Comparison of ENCODE assay signal across 24 cellular contexts in genomic region chr17:56987283-56987834, GRCh38. TPM values are rescaled to one million over a fixed set of nuclear protein-coding genes. Genes with fewer than 3 reads are reported as not detected.
DNase-seq lines count a peak whose midpoint lies in the region; ATAC-seq and TF ChIP-seq lines count a peak whose summit lies in the region.
"Had no signal": no experiment of that assay in that cellular context is flagged by ENCODE, and none has a peak within 500 bp of the region (broad histone marks: within the 10 kb centered on the region; RNA-seq: fewer than 3 reads in every experiment).

No MANE protein-coding gene starts in this region.

- H3K27ac Mint-ChIP-seq in progenitor cell of endocrine pancreas = peak overlapping the region; percentile 58
- H3K27ac Mint-ChIP-seq in activated T-helper 2 cell treated with anti-CD3 and anti-CD28 coated beads, Interferon-gamma antibody, Interleukin-2, Interleukin-4, amounts not matched to agents 10 μg/mL and 5 μg/mL and 100 μg/mL, durations not matched to agents 14 hours and 24 hours and 36 hours = no peak overlapping the region
- H3K27ac Mint-ChIP-seq: CD4-positive, CD25-positive, alpha-beta regulatory T cell; GM23338 had no signal

- H3K4me1 ChIP-seq in IMR-90 (ENCODE audit: control insufficient read depth, insufficient read depth, low read length) = no peaks in the 10 kb centered on the region
- H3K4me1 ChIP-seq: BE2C had no signal

- no peak overlapping the region for H3K27ac ChIP-seq in IMR-90 (ENCODE audit: insufficient read depth, low read length)
- peak overlapping the region; percentile 60 for H3K27ac ChIP-seq in VCaP
- H3K27ac ChIP-seq: RWPE1, SK-N-MC had no signal

- in situ Hi-C loops in IMR-90 (cut with MboI; ENCODE audit: low sequenced_read_pairs) = no loop called here

- no peak for TF ChIP-seq POLR2A in IMR-90 (IDR thresholded peaks at IDR 0.05; ENCODE audit: low read depth, low read length)

- H3K4me1 Mint-ChIP-seq in progenitor cell of endocrine pancreas (ENCODE audit: low read depth) = peaks cover 6% of the 10 kb centered on the region
- no peaks in the 10 kb centered on the region for H3K4me1 Mint-ChIP-seq in activated T-helper 2 cell treated with anti-CD3 and anti-CD28 coated beads, Interferon-gamma antibody, Interleukin-2, Interleukin-4, amounts not matched to agents 10 μg/mL and 5 μg/mL and 100 μg/mL, durations not matched to agents 14 hours and 24 hours and 36 hours (ENCODE audit: low read depth)
- H3K4me1 Mint-ChIP-seq: CD4-positive, CD25-positive, alpha-beta regulatory T cell had no signal

- intact Hi-C loops in IMR-90 (cut with micrococcal nuclease) = no loop called here
- intact Hi-C loops in activated T-helper 2 cell treated with anti-CD3 and anti-CD28 coated beads, Interferon-gamma antibody, Interleukin-2, Interleukin-4, amounts not matched to agents 10 μg/mL and 5 μg/mL and 100 μg/mL, durations not matched to agents 14 hours and 24 hours and 36 hours (cut with micrococcal nuclease) = no loop called here

- no peaks in the 10 kb centered on the region for H3K27me3 ChIP-seq in IMR-90 (ENCODE audit: control insufficient read depth, insufficient read depth, low read length)
- H3K27me3 ChIP-seq: BE2C had no signal

- H2BK20ac ChIP-seq in IMR-90 (ENCODE audit: low read depth, low read length) = no peak overlapping the region

- ATAC-seq in IMR-90 (ENCODE audit: low read depth) = no peak
- ATAC-seq: GM23338 had no signal

- H2BK120ac ChIP-seq in IMR-90 (ENCODE audit: low read depth, low read length) = no peak overlapping the region

- no peak overlapping the region for H3K56ac ChIP-seq in IMR-90 (ENCODE audit: extremely low read depth, insufficient read depth, low read length)

- H2BK15ac ChIP-seq in IMR-90 (ENCODE audit: low read depth, low read length) = no peak overlapping the region

- no peaks in the 10 kb centered on the region for H3K9me1 ChIP-seq in IMR-90 (ENCODE audit: insufficient read depth, low read length)

- H4K20me1 ChIP-seq in IMR-90 (ENCODE audit: insufficient read depth, low read length) = no peaks in the 10 kb centered on the region

- H4K8ac ChIP-seq in IMR-90 (ENCODE audit: low read depth in 2 of 2, low read length in 2 of 2) = no peak overlapping the region

- no peak overlapping the region for H3K9ac ChIP-seq in IMR-90 (ENCODE audit: low read depth, low read length)

- no peak overlapping the region for H3K4me2 ChIP-seq in IMR-90 (ENCODE audit: low read depth, low read length)
- H3K4me2 ChIP-seq: GM23338 had no signal

- H3K4me3 ChIP-seq in IMR-90 (ENCODE audit: insufficient read depth, low read depth, low read length) = no peak overlapping the region
- H3K4me3 ChIP-seq: GM23338, SK-N-MC had no signal

- no peak for TF ChIP-seq CTCF in IMR-90 (conservative IDR thresholded peaks at IDR 0.05; ENCODE audit: low read depth, low read length)
- no peak for TF ChIP-seq CTCF in VCaP (conservative IDR thresholded peaks at IDR 0.05)
- no peak for TF ChIP-seq CTCF in progenitor cell of endocrine pancreas (IDR thresholded peaks at IDR 0.05; ENCODE audit: unreplicated experiment)

- CTCF ChIA-PET in IMR-90 (lab: Yijun Ruan, JAX) = no interaction called here

- peaks cover 23% of the 10 kb centered on the region for H3K36me3 Mint-ChIP-seq in progenitor cell of endocrine pancreas (ENCODE audit: insufficient read depth)
- H3K36me3 Mint-ChIP-seq in activated T-helper 2 cell treated with anti-CD3 and anti-CD28 coated beads, Interferon-gamma antibody, Interleukin-2, Interleukin-4, amounts not matched to agents 10 μg/mL and 5 μg/mL and 100 μg/mL, durations not matched to agents 14 hours and 24 hours and 36 hours (ENCODE audit: low read depth) = peaks cover 8% of the 10 kb centered on the region

- H3K23ac ChIP-seq in IMR-90 (ENCODE audit: low read depth, low read length) = no peak overlapping the region

- H2BK5ac ChIP-seq in IMR-90 (ENCODE audit: low read depth, low read length, poor library complexity, severe bottlenecking) = no peak overlapping the region

- DNase-seq in IMR-90 (no peak), islet precursor cell (peak; percentile 26), progenitor cell of endocrine pancreas (ENCODE audit: low spot score, unreplicated experiment) (no peak), retina (no peak), DMS 273 (lab: John Stamatoyannopoulos, UW; ENCODE audit: unreplicated experiment) (no peak)
- DNase-seq in activated T-helper 2 cell treated with anti-CD3 and anti-CD28 coated beads, Interferon-gamma antibody, Interleukin-2, Interleukin-4, amounts not matched to agents 10 μg/mL and 5 μg/mL and 100 μg/mL, durations not matched to agents 14 hours and 24 hours and 36 hours (ENCODE audit: low spot score) = no peak
- DNase-seq: BE2C; CD4-positive, CD25-positive, alpha-beta regulatory T cell; COR-L47; DMS 273 treated with DMSO at 0.1 percent for 48 hours; DMS79 treated with DMSO at 0.1 percent for 48 hours; HCEC 1CT; NCI-H1105; NCI-H146; NCI-H2029; NCI-H2227 treated with DMSO at 0.1 percent for 48 hours; NCI-H510A treated with DMSO at 0.1 percent for 48 hours; NCI-H748 treated with DMSO at 0.1 percent for 48 hours; NK-92 treated with Interleukin-12 subunit alpha and Interleukin-12 subunit beta, amount 100 ng/mL, for 24 hours; SHP77 treated with DMSO at 0.1 percent for 48 hours had no signal

- no peak overlapping the region for H2AK5ac ChIP-seq in IMR-90 (ENCODE audit: low read depth, low read length)

- no TSS peak for BruUV-seq in IMR-90 (replicated peaks; lab: Mats Ljungman, UMichigan)

- H3K4ac ChIP-seq in IMR-90 (ENCODE audit: low read depth, low read length) = no peak overlapping the region

- no peaks in the 10 kb centered on the region for H3K27me3 Mint-ChIP-seq in progenitor cell of endocrine pancreas
- H3K27me3 Mint-ChIP-seq in activated T-helper 2 cell treated with anti-CD3 and anti-CD28 coated beads, Interferon-gamma antibody, Interleukin-2, Interleukin-4, amounts not matched to agents 10 μg/mL and 5 μg/mL and 100 μg/mL, durations not matched to agents 14 hours and 24 hours and 36 hours (ENCODE audit: low read depth) = no peaks in the 10 kb centered on the region
- H3K27me3 Mint-ChIP-seq: CD4-positive, CD25-positive, alpha-beta regulatory T cell had no signal

- H3K14ac ChIP-seq in IMR-90 (replicated peaks; ENCODE audit: low read depth, low read length) = no peak overlapping the region

- POLR2A ChIA-PET in IMR-90 (lab: Charles Lee; ENCODE audit: unreplicated experiment) = no interaction called here

- peaks cover 9% of the 10 kb centered on the region; the same call in 1 of the 2 replicates for H3K36me3 ChIP-seq in IMR-90 (ENCODE audit: control insufficient read depth, insufficient read depth, low read length)

- no peaks in the 10 kb centered on the region for H3K9me3 Mint-ChIP-seq in progenitor cell of endocrine pancreas (ENCODE audit: low read depth)
- H3K9me3 Mint-ChIP-seq in activated T-helper 2 cell treated with anti-CD3 and anti-CD28 coated beads, Interferon-gamma antibody, Interleukin-2, Interleukin-4, amounts not matched to agents 10 μg/mL and 5 μg/mL and 100 μg/mL, durations not matched to agents 14 hours and 24 hours and 36 hours = no peaks in the 10 kb centered on the region
- H3K9me3 Mint-ChIP-seq: CD4-positive, CD25-positive, alpha-beta regulatory T cell; GM23338 had no signal

- no peak overlapping the region for H2AK9ac ChIP-seq in IMR-90 (replicated peaks; ENCODE audit: low read depth, low read length, poor library complexity)

- no peak overlapping the region for H3K4me3 Mint-ChIP-seq in progenitor cell of endocrine pancreas (ENCODE audit: low read depth)
- no peak overlapping the region for H3K4me3 Mint-ChIP-seq in activated T-helper 2 cell treated with anti-CD3 and anti-CD28 coated beads, Interferon-gamma antibody, Interleukin-2, Interleukin-4, amounts not matched to agents 10 μg/mL and 5 μg/mL and 100 μg/mL, durations not matched to agents 14 hours and 24 hours and 36 hours (ENCODE audit: low read depth)
- H3K4me3 Mint-ChIP-seq: CD4-positive, CD25-positive, alpha-beta regulatory T cell; GM23338 had no signal

- no peak overlapping the region for H2AFZ ChIP-seq in IMR-90 (replicated peaks; ENCODE audit: low read length, poor library complexity)
- H2AFZ ChIP-seq: GM23338 had no signal

- no peaks in the 10 kb centered on the region for H3K9me3 ChIP-seq in IMR-90 (ENCODE audit: control insufficient read depth, insufficient read depth, low read length)
- H3K9me3 ChIP-seq: BE2C had no signal

- H3K79me1 ChIP-seq in IMR-90 (ENCODE audit: low read depth in 1 of 2, low read length in 2 of 2) = no peaks in the 10 kb centered on the region

- dilution Hi-C loops in IMR-90 (cut with HindIII; ENCODE audit: low sequenced_read_pairs, unreplicated experiment) = no loop called here

- no peak for TF ChIP-seq RAD21 in IMR-90 (IDR thresholded peaks at IDR 0.05; ENCODE audit: low read length)

- WGBS in IMR-90 (ENCODE audit: extremely low coverage in 2 of 2, insufficient read length in 1 of 2), 2 experiments = no CpG with 5 or more reads among the region's 11 CpGs

- H4K5ac ChIP-seq in IMR-90 (ENCODE audit: low read depth, low read length) = no peak overlapping the region

- H4K91ac ChIP-seq in IMR-90 (ENCODE audit: insufficient read depth, low read depth, low read length) = no peak overlapping the region

- H3K18ac ChIP-seq in IMR-90 (ENCODE audit: low read depth, low read length) = no peak overlapping the region

TF ChIP-seq in IMR-90, 13 proteins besides CTCF, POLR2A, EP300 and RAD21:
- TF ChIP-seq FOS (IDR thresholded peaks at IDR 0.05; ENCODE audit: low read depth, low read length) (no peak), MAFK (IDR thresholded peaks at IDR 0.05; ENCODE audit: low read depth, low read length) (peak; percentile 48), SMC3 (IDR thresholded peaks at IDR 0.05; ENCODE audit: low read depth, low read length) (no peak), MAZ (IDR thresholded peaks at IDR 0.05; ENCODE audit: borderline replicate concordance, low read depth, low read length) (no peak)

RNA-seq across cellular contexts. Expression of gene SCPEP1, which starts 9.4 kb away (rescaled TPM):
- total RNA-seq in IMR-90 (2012; rRNA removed) (16.5 and 16.7 TPM in 2 replicates), progenitor cell of endocrine pancreas (48.3 and 51.7 TPM in 2 replicates)
- polyA plus RNA-seq in IMR-90 (2012; rRNA removed) = 29.8 and 32.1 TPM in 2 replicates
- 20.9 and 26.8 TPM in 2 replicates for polyA plus RNA-seq in IMR-90 (2012; cell fraction: cytosol; rRNA removed)
- polyA plus RNA-seq in IMR-90 (2012; cell fraction: nucleus; rRNA removed; ENCODE audit: low replicate concordance) = 35.9 and 56.4 TPM in 2 replicates
- total RNA-seq in activated T-helper 2 cell treated with anti-CD3 and anti-CD28 coated beads, Interferon-gamma antibody, Interleukin-2, Interleukin-4, amounts not matched to agents 10 μg/mL and 5 μg/mL and 100 μg/mL, durations not matched to agents 14 hours and 24 hours and 36 hours = 15.8 and 18.1 TPM in 2 replicates

RNA-seq across cellular contexts. Expression of gene COIL, which starts 26.5 kb away (rescaled TPM):
- 13.3 and 21.7 TPM in 2 replicates for total RNA-seq in IMR-90 (2012; rRNA removed)
- 4.3 and 5.2 TPM in 2 replicates for polyA plus RNA-seq in IMR-90 (2012; rRNA removed)
- 1.2 and 1.9 TPM in 2 replicates for polyA plus RNA-seq in IMR-90 (2012; cell fraction: cytosol; rRNA removed)
- 1.7 and 5.6 TPM in 2 replicates for polyA plus RNA-seq in IMR-90 (2012; cell fraction: nucleus; rRNA removed; ENCODE audit: low replicate concordance)
- 26.7 and 29.8 TPM in 2 replicates for total RNA-seq in progenitor cell of endocrine pancreas
- total RNA-seq in activated T-helper 2 cell treated with anti-CD3 and anti-CD28 coated beads, Interferon-gamma antibody, Interleukin-2, Interleukin-4, amounts not matched to agents 10 μg/mL and 5 μg/mL and 100 μg/mL, durations not matched to agents 14 hours and 24 hours and 36 hours = 20.3 and 23.1 TPM in 2 replicates
